8 cellular contexts compared by ENCODE assay signal in the genomic region with DNA sequence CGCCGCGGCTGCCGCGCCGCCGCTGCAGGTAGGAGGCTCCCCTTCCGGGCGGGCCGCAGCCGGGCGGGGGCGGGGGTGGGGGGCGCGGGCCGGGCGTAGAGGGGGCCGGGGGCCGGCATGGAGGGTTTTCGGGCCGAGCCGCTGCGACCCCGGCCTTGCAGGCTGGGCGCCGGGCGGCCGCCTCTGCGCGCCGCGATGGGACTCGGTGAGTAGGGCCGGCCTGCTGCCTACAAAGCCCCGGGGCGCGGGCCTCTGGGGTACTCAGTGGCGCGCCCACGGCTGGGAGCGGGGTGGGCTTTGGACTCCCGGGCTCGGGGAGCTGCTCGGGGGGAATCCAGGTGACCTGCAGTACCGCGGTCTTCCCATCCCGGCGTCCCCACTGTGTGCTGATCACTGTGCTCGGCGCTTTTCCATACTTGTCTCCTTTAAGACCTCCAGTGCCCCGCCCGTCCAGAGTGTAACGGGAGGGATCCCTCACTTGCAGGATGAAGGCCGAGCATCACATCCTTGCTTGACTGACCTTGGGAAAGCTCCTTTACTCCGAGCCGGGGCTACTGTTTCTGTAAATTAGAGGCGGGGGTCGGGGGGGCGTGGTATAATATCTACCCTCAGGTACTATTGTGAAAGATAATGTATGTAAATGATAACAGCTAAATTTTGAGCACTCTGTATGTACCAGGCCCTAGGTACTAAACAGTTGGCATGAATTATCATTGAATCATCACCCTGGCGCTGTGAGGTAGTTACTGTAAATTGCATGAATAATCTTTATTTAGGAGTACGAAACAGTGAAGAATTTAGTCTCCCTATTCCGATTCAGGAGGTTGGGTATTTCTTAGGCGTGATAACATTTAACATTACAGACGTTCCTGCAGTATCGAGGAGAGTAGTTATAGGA. TPM values are rescaled to one million over a fixed set of nuclear protein-coding genes. Genes with fewer than 3 reads are reported as not detected.
DNase-seq lines count a peak whose midpoint lies in the region; ATAC-seq and TF ChIP-seq lines count a peak whose summit lies in the region.

No MANE protein-coding gene starts in this region.

- intact Hi-C loops in activated T-helper 2 cell treated with anti-CD3 and anti-CD28 coated beads, Interferon-gamma antibody, Interleukin-2, Interleukin-4, amounts not matched to agents 10 μg/mL and 5 μg/mL and 100 μg/mL, durations not matched to agents 14 hours and 24 hours and 36 hours (cut with micrococcal nuclease) = loop anchor here (5.0 kb wide), 1 partner anchor 170 kb away; no protein-coding TSS in a partner anchor
- intact Hi-C loops in uterus (cut with DNase I; ENCODE audit: low total_unique reads) = loop anchor here (10.0 kb wide), 1 partner anchor 73 kb away; a partner anchor contains a TSS

- H3K27me3 Mint-ChIP-seq in activated T-helper 2 cell treated with anti-CD3 and anti-CD28 coated beads, Interferon-gamma antibody, Interleukin-2, Interleukin-4, amounts not matched to agents 10 μg/mL and 5 μg/mL and 100 μg/mL, durations not matched to agents 14 hours and 24 hours and 36 hours (ENCODE audit: low read depth) = peaks cover 7% of the 10 kb centered on the region
- H3K27me3 Mint-ChIP-seq in neural crest cell (ENCODE audit: low read depth) = no peaks in the 10 kb centered on the region

- H3K36me3 Mint-ChIP-seq in activated T-helper 2 cell treated with anti-CD3 and anti-CD28 coated beads, Interferon-gamma antibody, Interleukin-2, Interleukin-4, amounts not matched to agents 10 μg/mL and 5 μg/mL and 100 μg/mL, durations not matched to agents 14 hours and 24 hours and 36 hours (ENCODE audit: low read depth) = peaks cover 8% of the 10 kb centered on the region
- peaks cover 8% of the 10 kb centered on the region for H3K36me3 Mint-ChIP-seq in neural crest cell (ENCODE audit: low read depth)

- peak overlapping the region; percentile 93 to 97 for H3K27ac ChIP-seq in uterus

- ATAC-seq in GM18519 (IDR thresholded peaks at IDR 0.05; ENCODE audit: low FRiP score, unreplicated experiment) (peak; percentile 36), HG03045 (IDR thresholded peaks at IDR 0.05; ENCODE audit: unreplicated experiment) (peak; percentile 57)

- peak overlapping the region; percentile 84 for H3K4me3 Mint-ChIP-seq in activated T-helper 2 cell treated with anti-CD3 and anti-CD28 coated beads, Interferon-gamma antibody, Interleukin-2, Interleukin-4, amounts not matched to agents 10 μg/mL and 5 μg/mL and 100 μg/mL, durations not matched to agents 14 hours and 24 hours and 36 hours (ENCODE audit: low read depth)
- H3K4me3 Mint-ChIP-seq in neural crest cell = peak overlapping the region; percentile 91

- peak overlapping the region; percentile 58 for H3K27ac Mint-ChIP-seq in activated T-helper 2 cell treated with anti-CD3 and anti-CD28 coated beads, Interferon-gamma antibody, Interleukin-2, Interleukin-4, amounts not matched to agents 10 μg/mL and 5 μg/mL and 100 μg/mL, durations not matched to agents 14 hours and 24 hours and 36 hours
- peak overlapping the region; percentile 85 for H3K27ac Mint-ChIP-seq in neural crest cell (ENCODE audit: unreplicated experiment)

- H3K4me3 ChIP-seq in uterus = peak overlapping the region; percentile 71 to 83

- no peaks in the 10 kb centered on the region for H3K9me3 Mint-ChIP-seq in activated T-helper 2 cell treated with anti-CD3 and anti-CD28 coated beads, Interferon-gamma antibody, Interleukin-2, Interleukin-4, amounts not matched to agents 10 μg/mL and 5 μg/mL and 100 μg/mL, durations not matched to agents 14 hours and 24 hours and 36 hours
- H3K9me3 Mint-ChIP-seq in neural crest cell = no peaks in the 10 kb centered on the region

- H3K27me3 ChIP-seq in uterus = no peaks in the 10 kb centered on the region

- no peaks in the 10 kb centered on the region for H3K36me3 ChIP-seq in uterus

- H3K4me1 ChIP-seq in uterus = peaks cover 9 to 10% of the 10 kb centered on the region in 2 donors

- TF ChIP-seq POLR2A in uterus (IDR thresholded peaks at IDR 0.05) = no peak

- DNase-seq in A172 (ENCODE audit: low spot score) (peak; percentile 75), NCI-H524 (lab: John Stamatoyannopoulos, UW) (peak; percentile 72 to 83), foreskin melanocyte (peak; percentile 68), neural crest cell (ENCODE audit: low read depth, low spot score) (no peak), uterus (peak; percentile 47 to 66)
- DNase-seq in activated T-helper 2 cell treated with anti-CD3 and anti-CD28 coated beads, Interferon-gamma antibody, Interleukin-2, Interleukin-4, amounts not matched to agents 10 μg/mL and 5 μg/mL and 100 μg/mL, durations not matched to agents 14 hours and 24 hours and 36 hours (ENCODE audit: low spot score) = no peak

- peaks cover 26% of the 10 kb centered on the region for H3K4me1 Mint-ChIP-seq in activated T-helper 2 cell treated with anti-CD3 and anti-CD28 coated beads, Interferon-gamma antibody, Interleukin-2, Interleukin-4, amounts not matched to agents 10 μg/mL and 5 μg/mL and 100 μg/mL, durations not matched to agents 14 hours and 24 hours and 36 hours (ENCODE audit: low read depth)
- H3K4me1 Mint-ChIP-seq in neural crest cell = peaks cover 44% of the 10 kb centered on the region

- peak; percentile 18 for TF ChIP-seq CTCF in neural crest cell (conservative IDR thresholded peaks at IDR 0.05)
- TF ChIP-seq CTCF in uterus (IDR thresholded peaks at IDR 0.05) = no peak

- H3K9me3 ChIP-seq in uterus = no peaks in the 10 kb centered on the region

RNA-seq across cellular contexts. Expression of a gene that starts 0.7 kb away (rescaled TPM):
- 239 and 265 TPM in 2 replicates for total RNA-seq in A172 (2014; rRNA removed; shearing (Covaris generic))
- total RNA-seq in activated T-helper 2 cell treated with anti-CD3 and anti-CD28 coated beads, Interferon-gamma antibody, Interleukin-2, Interleukin-4, amounts not matched to agents 10 μg/mL and 5 μg/mL and 100 μg/mL, durations not matched to agents 14 hours and 24 hours and 36 hours = 16.2 and 17.6 TPM in 2 replicates
- total RNA-seq in neural crest cell (44.6 and 50.1 TPM in 2 replicates), uterus (10 to 100 TPM in 3 of 4 donors, 1 to 10 TPM in 1; 7.4 to 28.1 (median 20.2) TPM)

RNA-seq across cellular contexts. Expression of a gene that starts 45.3 kb away (rescaled TPM):
- 8.6 and 16.3 TPM in 2 replicates for total RNA-seq in A172 (2014; rRNA removed; shearing (Covaris generic))
- 0.52 and 1.1 TPM in 2 replicates for total RNA-seq in activated T-helper 2 cell treated with anti-CD3 and anti-CD28 coated beads, Interferon-gamma antibody, Interleukin-2, Interleukin-4, amounts not matched to agents 10 μg/mL and 5 μg/mL and 100 μg/mL, durations not matched to agents 14 hours and 24 hours and 36 hours
- total RNA-seq in neural crest cell (43.1 and 47.9 TPM in 2 replicates), uterus (1 to 10 TPM in 1 of 4 donors, not detected in 3; 8.4 TPM)

Comparison
In these comparisons a context has a peak if more than half of its experiments do, and no peak if none do; other contexts are left out.
1. DNase-seq: peak in A172 (single experiment), NCI-H524 (2 of 2), foreskin melanocyte (single experiment) and uterus (2 of 2); none in activated T-helper 2 cell treated with anti-CD3 and anti-CD28 coated beads, Interferon-gamma antibody, Interleukin-2, Interleukin-4, amounts not matched to agents 10 μg/mL and 5 μg/mL and 100 μg/mL, durations not matched to agents 14 hours and 24 hours and 36 hours (single experiment) and neural crest cell (single experiment).